19 cellular contexts compared by ENCODE assay signal in genomic region chr22:17962168-17962567, GRCh38.
DNase-seq lines count a peak whose midpoint lies in the region; ATAC-seq, FAIRE-seq and TF ChIP-seq lines count a peak whose summit lies in the region.
"Had no signal": no experiment of that assay in that cellular context is flagged by ENCODE, and none has a peak within 500 bp of the region (broad histone marks: within the 10 kb centered on the region; RNA-seq: fewer than 3 reads in every experiment).

No MANE protein-coding gene starts in this region.

- no peak overlapping the region for H3K4me3 ChIP-seq in HepG2 (replicated peaks in 1 of 3; ENCODE audit: insufficient read depth in 1 of 3, low read depth in 2 of 3, low read length in 3 of 3)
- H3K4me3 ChIP-seq in right lobe of liver = no peak overlapping the region
- H3K4me3 ChIP-seq in mesenchymal stem cell (ENCODE audit: insufficient read depth in 1 of 2, low read depth in 1 of 2, low read length in 2 of 2) = no peak overlapping the region
- no peak overlapping the region for H3K4me3 ChIP-seq in thyroid gland (replicated peaks in 1 of 3)
- no peak overlapping the region for H3K4me3 ChIP-seq in Karpas-422 (ENCODE audit: low read length)
- no peak overlapping the region for H3K4me3 ChIP-seq in BE2C (ENCODE audit: low read depth, low read length)
- H3K4me3 ChIP-seq: A549 had no signal

- 95% methylated on average over 13 of the region's 13 CpGs for WGBS in HepG2 (ENCODE audit: low lambda C conversion rate)
- WGBS in right lobe of liver (ENCODE audit: insufficient coverage, low coverage, low lambda C conversion rate, missing lambda C conversion rate) = 92% methylated on average over 10 of the region's 13 CpGs
- 96% methylated on average over 13 of the region's 13 CpGs for WGBS in mesenchymal stem cell
- 94 to 96% methylated on average over 13 of the region's 13 CpGs for WGBS in thyroid gland, 2 donors

- BruUV-seq in HepG2 (replicated peaks; lab: Mats Ljungman, UMichigan) = no TSS peak

- H3K9me2 ChIP-seq in Karpas-422 (replicated peaks; ENCODE audit: insufficient read depth, low read length) = no peaks in the 10 kb centered on the region

- CTCF ChIA-PET in HepG2 (lab: Yijun Ruan, JAX; ENCODE audit: low intra/inter-chr PET ratio, low total read pairs) (no interaction called here), RWPE1 (lab: Yijun Ruan, JAX) (no interaction called here)

- no peak overlapping the region for H2BK5ac ChIP-seq in mesenchymal stem cell (ENCODE audit: low read depth, low read length, poor library complexity, severe bottlenecking)

- H2AK5ac ChIP-seq in mesenchymal stem cell (ENCODE audit: low read length, severe bottlenecking) = peak overlapping the region; percentile 23

- H3K79me1 ChIP-seq in mesenchymal stem cell (replicated peaks; ENCODE audit: low read length, poor library complexity, severe bottlenecking) = peaks cover 2% of the 10 kb centered on the region

- FAIRE-seq in HepG2 (lab: Jason Lieb, UNC) = no peak
- FAIRE-seq: A549, RCC 7860 had no signal

- no peak overlapping the region for H3K4me2 ChIP-seq in HepG2 (ENCODE audit: low read depth, low read length)
- H3K4me2 ChIP-seq in mesenchymal stem cell (ENCODE audit: low read length, poor library complexity, severe bottlenecking) = no peak overlapping the region
- H3K4me2 ChIP-seq in Karpas-422 (ENCODE audit: low read depth, low read length, poor library complexity, severe bottlenecking) = no peak overlapping the region
- H3K4me2 ChIP-seq: A549 had no signal

- H2AFZ ChIP-seq in HepG2 (ENCODE audit: low read length) (no peak overlapping the region), mesenchymal stem cell (ENCODE audit: low read depth, low read length) (no peak overlapping the region), Karpas-422 (ENCODE audit: low read length) (no peak overlapping the region)

- H3K27me3 ChIP-seq in HepG2 (ENCODE audit: control insufficient read depth in 1 of 2, insufficient read depth in 2 of 2, low read length in 2 of 2) = no peaks in the 10 kb centered on the region
- no peaks in the 10 kb centered on the region for H3K27me3 ChIP-seq in right lobe of liver
- no peaks in the 10 kb centered on the region for H3K27me3 ChIP-seq in mesenchymal stem cell (ENCODE audit: control insufficient read depth in 1 of 2, insufficient read depth in 1 of 2, low read length in 2 of 2)
- H3K27me3 ChIP-seq in thyroid gland = no peaks in the 10 kb centered on the region
- no peaks in the 10 kb centered on the region for H3K27me3 ChIP-seq in Karpas-422 (ENCODE audit: low read length)
- H3K27me3 ChIP-seq in BE2C = no peaks in the 10 kb centered on the region

- H3K9ac ChIP-seq in HepG2 (ENCODE audit: insufficient read depth, low read depth, low read length) (no peak overlapping the region), mesenchymal stem cell (ENCODE audit: low read length) (no peak overlapping the region), Karpas-422 (ENCODE audit: low read length) (no peak overlapping the region)

- TF ChIP-seq EP300 in HepG2 (IDR thresholded peaks at IDR 0.05; ENCODE audit: low read depth in 2 of 2, low read length in 2 of 2) (no peak), HepG2 (CRISPR knock-in tag; IDR thresholded peaks at IDR 0.05; ENCODE audit: borderline replicate concordance) (no peak)

- no peaks in the 10 kb centered on the region for H3K9me3 ChIP-seq in HepG2 (ENCODE audit: low read length)
- H3K9me3 ChIP-seq in right lobe of liver = no peaks in the 10 kb centered on the region
- H3K9me3 ChIP-seq in mesenchymal stem cell (ENCODE audit: control insufficient read depth, low read length) = no peaks in the 10 kb centered on the region
- H3K9me3 ChIP-seq in thyroid gland = no peaks in the 10 kb centered on the region
- H3K9me3 ChIP-seq in Karpas-422 (ENCODE audit: low read length) = no peaks in the 10 kb centered on the region
- no peaks in the 10 kb centered on the region for H3K9me3 ChIP-seq in BE2C
- H3K9me3 ChIP-seq: A549 had no signal

- in situ Hi-C loops in HepG2 (cut with HindIII; ENCODE audit: extremely low pct_ligation_motif_present, low pct_unique_long_range_greater_than_20kb) = no loop called here

- no peak overlapping the region for H3K14ac ChIP-seq in mesenchymal stem cell (ENCODE audit: low read length in 2 of 2)

- H3K4ac ChIP-seq in mesenchymal stem cell (ENCODE audit: low read depth in 1 of 2, low read length in 2 of 2) = no peak overlapping the region

- H3K79me2 ChIP-seq in HepG2 (ENCODE audit: insufficient read depth, low read length) = peaks cover 53% of the 10 kb centered on the region
- H3K79me2 ChIP-seq in Karpas-422 (ENCODE audit: low read length) = peaks cover 93% of the 10 kb centered on the region

- H2BK15ac ChIP-seq in mesenchymal stem cell (ENCODE audit: low read depth, poor library complexity, severe bottlenecking) = no peak overlapping the region

- TF ChIP-seq POLR2A in HepG2 (IDR thresholded peaks at IDR 0.05; ENCODE audit: insufficient read depth in 1 of 2, low read depth in 2 of 2, low read length in 2 of 2) (no peak), right lobe of liver (IDR thresholded peaks at IDR 0.05) (no peak), thyroid gland (IDR thresholded peaks at IDR 0.05) (no peak)

- no peak overlapping the region for H2BK120ac ChIP-seq in mesenchymal stem cell (ENCODE audit: low read depth, low read length)

- H3K23ac ChIP-seq in mesenchymal stem cell (ENCODE audit: low read length in 2 of 2) = no peak overlapping the region

- POLR2A ChIA-PET in HepG2 (lab: Yijun Ruan, JAX) = no interaction called here
- POLR2A ChIA-PET in RWPE1 (lab: Yijun Ruan, JAX; ENCODE audit: low non-redundant PET) = no interaction called here

- TF ChIP-seq CTCF in HepG2 (CRISPR knock-in tag; IDR thresholded peaks at IDR 0.05) (no peak), right lobe of liver (IDR thresholded peaks at IDR 0.05) (no peak), RWPE1 (conservative IDR thresholded peaks at IDR 0.05; ENCODE audit: low read depth) (no peak), thyroid gland (IDR thresholded peaks at IDR 0.05) (no peak), BE2C (IDR thresholded peaks at IDR 0.05; ENCODE audit: low read depth, low read length) (no peak)

- H3K4me1 ChIP-seq in HepG2 (ENCODE audit: insufficient read depth, low read length) (peaks cover 30% of the 10 kb centered on the region), right lobe of liver (no peaks in the 10 kb centered on the region), mesenchymal stem cell (ENCODE audit: control insufficient read depth, insufficient read depth, low read depth, low read length) (peaks cover 48% of the 10 kb centered on the region), thyroid gland (peaks cover 58 to 75% of the 10 kb centered on the region in 2 donors), Karpas-422 (ENCODE audit: low read length) (peaks cover 45% of the 10 kb centered on the region), BE2C (peaks cover 14% of the 10 kb centered on the region)

- ATAC-seq in HepG2 (no peak), right lobe of liver (no peak), HG02678 (IDR thresholded peaks at IDR 0.05; ENCODE audit: unreplicated experiment) (no peak)
- ATAC-seq: A549 had no signal

- peaks cover 0 to 3% of the 10 kb centered on the region in 2 experiments; a peak in 1 of 5 replicates for H3K36me3 ChIP-seq in HepG2 (replicated peaks in 1 of 2; ENCODE audit: control insufficient read depth in 1 of 2, insufficient read depth in 2 of 2, low read length in 2 of 2)
- H3K36me3 ChIP-seq in right lobe of liver = no peaks in the 10 kb centered on the region
- peaks cover under 1 to 26% of the 10 kb centered on the region in 2 experiments for H3K36me3 ChIP-seq in mesenchymal stem cell (ENCODE audit: control insufficient read depth in 1 of 2, insufficient read depth in 2 of 2, low read depth in 1 of 2, low read length in 2 of 2)
- H3K36me3 ChIP-seq in thyroid gland = no peaks in the 10 kb centered on the region
- no peaks in the 10 kb centered on the region for H3K36me3 ChIP-seq in Karpas-422 (ENCODE audit: insufficient read depth, low read length)
- H3K36me3 ChIP-seq in BE2C = no peaks in the 10 kb centered on the region

- H4K91ac ChIP-seq in mesenchymal stem cell (ENCODE audit: low read length) = no peak overlapping the region

- H4K20me1 ChIP-seq in HepG2 (ENCODE audit: insufficient read depth, low read length) (no peaks in the 10 kb centered on the region), Karpas-422 (ENCODE audit: insufficient read depth, low read depth, low read length) (peaks cover 34% of the 10 kb centered on the region)

- H4K8ac ChIP-seq in mesenchymal stem cell (ENCODE audit: low read length) = peak overlapping the region; percentile 56

- H3K27ac ChIP-seq in HepG2 (ENCODE audit: extremely low read length, insufficient read depth, low read length) (no peak overlapping the region), right lobe of liver (no peak overlapping the region), RWPE1 (peak overlapping the region; percentile 28; the same call in 1 of the 2 replicates), mesenchymal stem cell (ENCODE audit: low read length, poor library complexity, severe bottlenecking) (no peak overlapping the region), thyroid gland (peak overlapping the region; percentile 85 to 92 (median 92)), Karpas-422 (ENCODE audit: low read length) (no peak overlapping the region)

- intact Hi-C loops in HepG2 (cut with micrococcal nuclease; ENCODE audit: unreplicated experiment) (no loop called here), right lobe of liver (cut with DNase I) (no loop called here), thyroid gland (cut with DNase I) (no loop called here)

- no peak for TF ChIP-seq RAD21 in HepG2 (CRISPR knock-in tag; IDR thresholded peaks at IDR 0.05)

- DNase-seq in HepG2 (ENCODE audit: low spot score) = no peak
- DNase-seq in right lobe of liver = no peak
- DNase-seq in RWPE1 (ENCODE audit: low spot score) = no peak
- no peak for DNase-seq in mesenchymal stem cell
- DNase-seq in thyroid gland = no peak
- no peak for DNase-seq in Karpas-422
- no peak for DNase-seq in BE2C
- DNase-seq: DMS53, HCEC 1CT, KBM-7, NCI-H1417 treated with DMSO at 0.1 percent for 48 hours, NCI-H2029, NCI-H2171, NCI-H446, NCI-H69, SIG-M5 had no signal

- no peak overlapping the region for H3K18ac ChIP-seq in mesenchymal stem cell (ENCODE audit: low read depth in 1 of 2, low read length in 2 of 2)

- H2BK12ac ChIP-seq in mesenchymal stem cell (ENCODE audit: low read length in 2 of 2) = no peak overlapping the region

TF ChIP-seq in HepG2, 621 proteins besides CTCF, POLR2A, EP300 and RAD21:
- no peak for TF ChIP-seq ATF7 (IDR thresholded peaks at IDR 0.05)
- TF ChIP-seq ATF7 (CRISPR knock-in tag; IDR thresholded peaks at IDR 0.05) = no peak
- TF ChIP-seq ZNF350 (CRISPR knock-in tag; IDR thresholded peaks at IDR 0.05; ENCODE audit: borderline replicate concordance, low read depth) = no peak
- no peak for TF ChIP-seq KDM3A (CRISPR knock-in tag; IDR thresholded peaks at IDR 0.05; ENCODE audit: low read depth)
- TF ChIP-seq ZNF768 (CRISPR knock-in tag; IDR thresholded peaks at IDR 0.05) = peak; percentile 76
- no peak for TF ChIP-seq GPN1 (CRISPR knock-in tag; IDR thresholded peaks at IDR 0.05; ENCODE audit: borderline replicate concordance)
- no peak for TF ChIP-seq MAFG (CRISPR knock-in tag; IDR thresholded peaks at IDR 0.05)

Comparison
In these comparisons a context has a peak if more than half of its experiments do, and no peak if none do; other contexts are left out.
1. H3K27ac ChIP-seq: peak in RWPE1 (single experiment) and thyroid gland (3 of 3); none in HepG2 (single experiment), right lobe of liver (0 of 3), mesenchymal stem cell (single experiment) and Karpas-422 (single experiment).